1 cellular context compared by ENCODE assay signal in the genomic region with DNA sequence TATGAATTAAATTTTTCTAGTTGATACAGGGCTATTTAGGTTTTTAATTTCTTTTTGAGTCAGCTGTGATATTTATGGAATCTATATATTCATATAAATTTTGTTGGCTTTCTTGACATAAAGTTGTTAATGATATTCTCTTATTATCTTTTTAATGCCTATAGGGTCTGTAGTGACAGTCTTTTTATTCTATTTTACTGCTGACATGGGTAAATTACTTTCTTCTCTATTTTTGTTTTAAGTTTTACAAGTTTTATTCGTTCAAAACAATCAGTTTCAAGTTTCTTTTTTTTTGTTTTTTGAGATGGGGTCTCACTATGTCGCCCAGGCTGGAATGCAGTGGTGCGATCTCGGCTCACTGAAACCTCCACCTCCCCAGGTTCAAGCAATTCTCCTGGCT.
TF ChIP-seq lines count a peak whose summit lies in the region.

No MANE protein-coding gene starts in this region.

TF ChIP-seq in HepG2, 621 proteins besides CTCF, POLR2A, EP300 and RAD21 (continued from another document):
- TF ChIP-seq, protein P1, sequence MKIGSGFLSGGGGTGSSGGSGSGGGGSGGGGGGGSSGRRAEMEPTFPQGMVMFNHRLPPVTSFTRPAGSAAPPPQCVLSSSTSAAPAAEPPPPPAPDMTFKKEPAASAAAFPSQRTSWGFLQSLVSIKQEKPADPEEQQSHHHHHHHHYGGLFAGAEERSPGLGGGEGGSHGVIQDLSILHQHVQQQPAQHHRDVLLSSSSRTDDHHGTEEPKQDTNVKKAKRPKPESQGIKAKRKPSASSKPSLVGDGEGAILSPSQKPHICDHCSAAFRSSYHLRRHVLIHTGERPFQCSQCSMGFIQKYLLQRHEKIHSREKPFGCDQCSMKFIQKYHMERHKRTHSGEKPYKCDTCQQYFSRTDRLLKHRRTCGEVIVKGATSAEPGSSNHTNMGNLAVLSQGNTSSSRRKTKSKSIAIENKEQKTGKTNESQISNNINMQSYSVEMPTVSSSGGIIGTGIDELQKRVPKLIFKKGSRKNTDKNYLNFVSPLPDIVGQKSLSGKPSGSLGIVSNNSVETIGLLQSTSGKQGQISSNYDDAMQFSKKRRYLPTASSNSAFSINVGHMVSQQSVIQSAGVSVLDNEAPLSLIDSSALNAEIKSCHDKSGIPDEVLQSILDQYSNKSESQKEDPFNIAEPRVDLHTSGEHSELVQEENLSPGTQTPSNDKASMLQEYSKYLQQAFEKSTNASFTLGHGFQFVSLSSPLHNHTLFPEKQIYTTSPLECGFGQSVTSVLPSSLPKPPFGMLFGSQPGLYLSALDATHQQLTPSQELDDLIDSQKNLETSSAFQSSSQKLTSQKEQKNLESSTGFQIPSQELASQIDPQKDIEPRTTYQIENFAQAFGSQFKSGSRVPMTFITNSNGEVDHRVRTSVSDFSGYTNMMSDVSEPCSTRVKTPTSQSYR (CRISPR knock-in tag; IDR thresholded peaks at IDR 0.05; ENCODE audit: borderline replicate concordance): no peak
- TF ChIP-seq ZNF337 (CRISPR knock-in tag; IDR thresholded peaks at IDR 0.05; ENCODE audit: borderline replicate concordance, low read depth) (no peak), MAFK (conservative IDR thresholded peaks at IDR 0.05 in 1 of 2, IDR thresholded peaks at IDR 0.05 in 1 of 2; ENCODE audit: low read length in 2 of 2) (peak; percentile 46 to 68; a peak in 3 of 4 replicates), FOXK1 (CRISPR knock-in tag; IDR thresholded peaks at IDR 0.05; ENCODE audit: borderline replicate concordance, low read depth) (no peak), MAFF (IDR thresholded peaks at IDR 0.05; ENCODE audit: low read depth, low read length) (peak; percentile 38; the same call in 1 of the 2 replicates)
- TF ChIP-seq, protein P2, sequence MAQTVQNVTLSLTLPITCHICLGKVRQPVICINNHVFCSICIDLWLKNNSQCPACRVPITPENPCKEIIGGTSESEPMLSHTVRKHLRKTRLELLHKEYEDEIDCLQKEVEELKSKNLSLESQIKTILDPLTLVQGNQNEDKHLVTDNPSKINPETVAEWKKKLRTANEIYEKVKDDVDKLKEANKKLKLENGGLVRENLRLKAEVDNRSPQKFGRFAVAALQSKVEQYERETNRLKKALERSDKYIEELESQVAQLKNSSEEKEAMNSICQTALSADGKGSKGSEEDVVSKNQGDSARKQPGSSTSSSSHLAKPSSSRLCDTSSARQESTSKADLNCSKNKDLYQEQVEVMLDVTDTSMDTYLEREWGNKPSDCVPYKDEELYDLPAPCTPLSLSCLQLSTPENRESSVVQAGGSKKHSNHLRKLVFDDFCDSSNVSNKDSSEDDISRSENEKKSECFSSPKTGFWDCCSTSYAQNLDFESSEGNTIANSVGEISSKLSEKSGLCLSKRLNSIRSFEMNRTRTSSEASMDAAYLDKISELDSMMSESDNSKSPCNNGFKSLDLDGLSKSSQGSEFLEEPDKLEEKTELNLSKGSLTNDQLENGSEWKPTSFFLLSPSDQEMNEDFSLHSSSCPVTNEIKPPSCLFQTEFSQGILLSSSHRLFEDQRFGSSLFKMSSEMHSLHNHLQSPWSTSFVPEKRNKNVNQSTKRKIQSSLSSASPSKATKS (CRISPR knock-in tag; IDR thresholded peaks at IDR 0.05): no peak
